Comparison of ENCODE assay signal across 18 cellular contexts in genomic region chr9:127815512-127816361, GRCh38. TPM values are rescaled to one million over a fixed set of nuclear protein-coding genes. Genes with fewer than 3 reads are reported as not detected.
DNase-seq lines count a peak whose midpoint lies in the region; ATAC-seq and TF ChIP-seq lines count a peak whose summit lies in the region.
"Had no signal": no experiment of that assay in that cellular context is flagged by ENCODE, and none has a peak within 500 bp of the region (broad histone marks: within the 10 kb centered on the region; RNA-seq: fewer than 3 reads in every experiment).

No MANE protein-coding gene starts in this region.

- H3K4me3 Mint-ChIP-seq in neural crest cell: no peak overlapping the region
- H3K4me3 Mint-ChIP-seq in immature natural killer cell: no peak overlapping the region
- H3K4me3 Mint-ChIP-seq: activated CD4-positive, alpha-beta memory T cell treated with anti-CD3 and anti-CD28 coated beads, Interleukin-2, amount 10 ng/mL, durations not matched to agents 7 days and 5 days; T-helper 17 cell had no signal

- POLR2A ChIA-PET in Panc1 (lab: Charles Lee): no interaction called here

- intact Hi-C loops in Panc1 (cut with micrococcal nuclease; ENCODE audit: unreplicated experiment): no loop called here

- no peak overlapping the region for H3K27ac ChIP-seq in Panc1 (ENCODE audit: low read length)
- H3K27ac ChIP-seq: SJCRH30, VCaP had no signal

- DNase-seq in Panc1 (ENCODE audit: low read depth, low spot score): no peak
- DNase-seq in ecto neural progenitor cell (ENCODE audit: low spot score): peak; percentile 41
- DNase-seq in neural crest cell (ENCODE audit: low read depth, low spot score): no peak
- DNase-seq in immature natural killer cell: no peak
- DNase-seq in AG08396 (ENCODE audit: low spot score): no peak
- DNase-seq: activated CD4-positive, alpha-beta memory T cell treated with anti-CD3 and anti-CD28 coated beads, Interleukin-2, amount 10 ng/mL, durations not matched to agents 7 days and 5 days; activated naive CD4-positive, alpha-beta T cell treated with Interleukin-2 at 50 U/mL for 16 hours; anterior cingulate cortex; left colon; midbrain; NCI-H1105 treated with DMSO at 0.1 percent for 48 hours; NCI-H526; retina; SJCRH30; stimulated activated CD4-positive, alpha-beta T cell treated with anti-CD3 and anti-CD28 coated beads, Interleukin-15, amount 100 ng/mL, for 24 hours; T-helper 17 cell had no signal

- BruUV-seq in Panc1 (replicated peaks; lab: Mats Ljungman, UMichigan): no TSS peak

- CTCF ChIA-PET in Panc1 (lab: Charles Lee): no interaction called here

- no peaks in the 10 kb centered on the region for H3K36me3 ChIP-seq in Panc1 (ENCODE audit: control insufficient read depth, insufficient read depth, low read length)

- no peaks in the 10 kb centered on the region for H3K9me3 ChIP-seq in Panc1 (ENCODE audit: control insufficient read depth, insufficient read depth, low read depth, low read length)
- H3K9me3 ChIP-seq: SJCRH30 had no signal

- H3K27me3 ChIP-seq in Panc1 (ENCODE audit: control insufficient read depth, insufficient read depth, low read length): no peaks in the 10 kb centered on the region
- H3K27me3 ChIP-seq: SJCRH30 had no signal

- H3K4me1 Mint-ChIP-seq in neural crest cell (peaks cover 12% of the 10 kb centered on the region), immature natural killer cell (peaks cover 0 to 2% of the 10 kb centered on the region in 2 donors)
- H3K4me1 Mint-ChIP-seq: activated CD4-positive, alpha-beta memory T cell treated with anti-CD3 and anti-CD28 coated beads, Interleukin-2, amount 10 ng/mL, durations not matched to agents 7 days and 5 days; T-helper 17 cell had no signal

- H3K4me1 ChIP-seq in Panc1 (ENCODE audit: control insufficient read depth, insufficient read depth, low read length): no peaks in the 10 kb centered on the region

- H3K4me3 ChIP-seq in Panc1 (ENCODE audit: low read depth in 2 of 2, low read length in 2 of 2): no peak overlapping the region
- H3K4me3 ChIP-seq: SJCRH30 had no signal

- H3K27ac Mint-ChIP-seq in neural crest cell (ENCODE audit: unreplicated experiment): peak overlapping the region; percentile 71
- no peak overlapping the region for H3K27ac Mint-ChIP-seq in immature natural killer cell
- H3K27ac Mint-ChIP-seq: activated CD4-positive, alpha-beta memory T cell treated with anti-CD3 and anti-CD28 coated beads, Interleukin-2, amount 10 ng/mL, durations not matched to agents 7 days and 5 days; T-helper 17 cell had no signal

- H3K36me3 Mint-ChIP-seq in neural crest cell (ENCODE audit: low read depth) (no peaks in the 10 kb centered on the region), immature natural killer cell (peaks cover 0 to 8% (median 0%) of the 10 kb centered on the region in 3 donors)

- H3K27me3 Mint-ChIP-seq in neural crest cell (ENCODE audit: low read depth): no peaks in the 10 kb centered on the region
- peaks cover 0 to 1% (median 1%) of the 10 kb centered on the region in 3 donors for H3K27me3 Mint-ChIP-seq in immature natural killer cell (ENCODE audit: low read depth in 3 of 3)
- H3K27me3 Mint-ChIP-seq: activated CD4-positive, alpha-beta memory T cell treated with anti-CD3 and anti-CD28 coated beads, Interleukin-2, amount 10 ng/mL, durations not matched to agents 7 days and 5 days; T-helper 17 cell had no signal

- peak; percentile 13; the same call in 1 of the 2 replicates for ATAC-seq in Panc1
- ATAC-seq: esophagus mucosa, left colon, T-helper 17 cell had no signal

- H3K9me3 Mint-ChIP-seq in neural crest cell (no peaks in the 10 kb centered on the region), immature natural killer cell (no peaks in the 10 kb centered on the region)
- H3K9me3 Mint-ChIP-seq: activated CD4-positive, alpha-beta memory T cell treated with anti-CD3 and anti-CD28 coated beads, Interleukin-2, amount 10 ng/mL, durations not matched to agents 7 days and 5 days had no signal

- no peak for TF ChIP-seq CTCF in Panc1 (IDR thresholded peaks at IDR 0.05)
- no peak for TF ChIP-seq CTCF in neural crest cell (conservative IDR thresholded peaks at IDR 0.05)

- in situ Hi-C loops in Panc1 (cut with HindIII; ENCODE audit: low pct_unique_long_range_greater_than_20kb, low sequenced_read_pairs): no loop called here

RNA-seq across cellular contexts. Expression of gene FPGS, which starts 13.1 kb away (rescaled TPM):
- total RNA-seq in Panc1 (2021; ENCODE audit: unreplicated experiment): 56.5 TPM
- 62.7 TPM for polyA plus RNA-seq in Panc1 (2012; ENCODE audit: insufficient read length)
- total RNA-seq in neural crest cell: 64.6 and 69.9 TPM in 2 replicates
- polyA plus RNA-seq in immature natural killer cell: 10 to 100 TPM; 77.3 to 97.7 (median 89.1) TPM

RNA-seq across cellular contexts. Expression of gene CDK9, which starts 29.9 kb away (rescaled TPM):
- total RNA-seq in Panc1 (2021; ENCODE audit: unreplicated experiment): 48.7 TPM
- polyA plus RNA-seq in Panc1 (2012; ENCODE audit: insufficient read length): 66.8 TPM
- 77.0 and 84.8 TPM in 2 replicates for total RNA-seq in neural crest cell
- polyA plus RNA-seq in immature natural killer cell: 10 to 100 TPM; 44.6 to 83.1 (median 58.1) TPM

RNA-seq across cellular contexts. Expression of gene SH2D3C, which starts 37.3 kb away (rescaled TPM):
- total RNA-seq in Panc1 (2021; ENCODE audit: unreplicated experiment): 0.49 TPM
- polyA plus RNA-seq in Panc1 (2012; ENCODE audit: insufficient read length): 0.86 TPM
- 6.0 and 7.2 TPM in 2 replicates for total RNA-seq in neural crest cell
- polyA plus RNA-seq in immature natural killer cell: 10 to 100 TPM; 16.9 to 86.2 (median 18.7) TPM

RNA-seq across cellular contexts. Expression of gene ENG, which starts 38.7 kb away (rescaled TPM):
- 25.1 TPM for total RNA-seq in Panc1 (2021; ENCODE audit: unreplicated experiment)
- polyA plus RNA-seq in Panc1 (2012; ENCODE audit: insufficient read length): 41.4 TPM
- 2.6 and 3.3 TPM in 2 replicates for total RNA-seq in neural crest cell
- polyA plus RNA-seq in immature natural killer cell: 10 to 100 TPM in 1 of 3 donors, 1 to 10 TPM in 2; 7.2 to 12.1 (median 8.6) TPM
